ENCODE assay signal across 8 cellular contexts in the genomic region with DNA sequence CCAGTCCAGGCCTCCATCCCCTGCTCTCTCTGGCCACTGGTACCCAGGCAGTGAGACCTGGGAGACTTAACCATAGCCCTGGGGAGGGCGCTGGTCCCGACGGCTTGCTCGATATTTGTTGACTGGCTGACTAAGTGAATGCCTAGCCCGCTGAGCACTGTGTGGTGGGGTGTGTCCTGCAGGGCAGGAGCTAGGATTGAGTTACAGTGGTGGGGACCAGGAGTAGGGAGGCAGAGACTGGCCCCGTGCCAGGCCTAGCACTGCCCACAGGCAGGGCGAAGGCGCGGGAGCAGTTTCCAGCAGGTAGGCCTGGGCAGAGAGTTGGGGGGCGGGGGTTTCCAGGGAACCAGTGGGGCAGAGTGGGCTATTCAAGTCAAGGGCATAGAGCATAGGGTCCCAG. TPM values are rescaled to one million over a fixed set of nuclear protein-coding genes. Genes with fewer than 3 reads are reported as not detected.
A peak's percentile ranks its signal among the peaks of the same experiment; 100 is the strongest.
DNase-seq lines count a peak whose midpoint lies in the region; ATAC-seq and TF ChIP-seq lines count a peak whose summit lies in the region.

A gene (plus strand): TSS at position 260 of the 400 bp plus-strand sequence. CDS start 2,887 bp downstream, outside the sequence.

- H3K27me3 Mint-ChIP-seq in activated CD4-positive, alpha-beta memory T cell treated with anti-CD3 and anti-CD28 coated beads for 36 hours, result no peaks in the 10 kb centered on the region
- H3K27me3 Mint-ChIP-seq in stimulated activated naive B cell treated with anti-CD40 and anti-IgM and Interleukin-4, amounts not matched to agents 10 μg/mL and 1 μg/mL and 100 μg/mL, for 72 hours, result no peaks in the 10 kb centered on the region

- CTCF ChIA-PET in activated CD4-positive, alpha-beta memory T cell treated with anti-CD3 and anti-CD28 coated beads for 36 hours (lab: Charles Lee), result no interaction called here

- H3K4me1 Mint-ChIP-seq in activated CD4-positive, alpha-beta memory T cell treated with anti-CD3 and anti-CD28 coated beads for 36 hours (ENCODE audit: low read depth), result peaks cover 21% of the 10 kb centered on the region
- peaks cover 14 to 23% of the 10 kb centered on the region in 2 donors for H3K4me1 Mint-ChIP-seq in stimulated activated naive B cell treated with anti-CD40 and anti-IgM and Interleukin-4, amounts not matched to agents 10 μg/mL and 1 μg/mL and 100 μg/mL, for 72 hours

- no peaks in the 10 kb centered on the region for H3K9me3 Mint-ChIP-seq in activated CD4-positive, alpha-beta memory T cell treated with anti-CD3 and anti-CD28 coated beads for 36 hours
- no peaks in the 10 kb centered on the region for H3K9me3 Mint-ChIP-seq in stimulated activated naive B cell treated with anti-CD40 and anti-IgM and Interleukin-4, amounts not matched to agents 10 μg/mL and 1 μg/mL and 100 μg/mL, for 72 hours

- TF ChIP-seq CTCF in omental fat pad (IDR thresholded peaks at IDR 0.05), result no peak

- peaks cover 1% of the 10 kb centered on the region for H3K36me3 Mint-ChIP-seq in activated CD4-positive, alpha-beta memory T cell treated with anti-CD3 and anti-CD28 coated beads for 36 hours
- H3K36me3 Mint-ChIP-seq in stimulated activated naive B cell treated with anti-CD40 and anti-IgM and Interleukin-4, amounts not matched to agents 10 μg/mL and 1 μg/mL and 100 μg/mL, for 72 hours, result peaks cover under 1 to 2% of the 10 kb centered on the region in 2 donors

- POLR2A ChIA-PET in activated CD4-positive, alpha-beta memory T cell treated with anti-CD3 and anti-CD28 coated beads for 36 hours (lab: Charles Lee), result no interaction called here

- no peak for DNase-seq in T-helper 1 cell
- DNase-seq in activated CD4-positive, alpha-beta memory T cell treated with anti-CD3 and anti-CD28 coated beads for 36 hours, result peak; percentile 6
- DNase-seq in kidney glomerular epithelial cell (lab: John Stamatoyannopoulos, UW), result peak; percentile 9
- no peak for DNase-seq in stimulated activated naive B cell treated with anti-CD40 and anti-IgM and Interleukin-4, amounts not matched to agents 10 μg/mL and 1 μg/mL and 100 μg/mL, for 72 hours
- DNase-seq in stimulated activated CD4-positive, alpha-beta T cell treated with anti-CD3 and anti-CD28 coated beads, Interleukin-4, amount 100 ng/mL, for 24 hours, result no peak
- DNase-seq in omental fat pad (ENCODE audit: low spot score), result no peak

- no peak within 1 kb of the TSS for H3K27ac Mint-ChIP-seq in activated CD4-positive, alpha-beta memory T cell treated with anti-CD3 and anti-CD28 coated beads for 36 hours
- peak within 1 kb of the TSS; percentile 47 for H3K27ac Mint-ChIP-seq in stimulated activated naive B cell treated with anti-CD40 and anti-IgM and Interleukin-4, amounts not matched to agents 10 μg/mL and 1 μg/mL and 100 μg/mL, for 72 hours

- ATAC-seq in stimulated activated naive B cell treated with anti-CD40 and anti-IgM and Interleukin-4, amounts not matched to agents 10 μg/mL and 1 μg/mL and 100 μg/mL, for 72 hours (replicated peaks), result no peak
- no peak for ATAC-seq in omental fat pad (ENCODE audit: low FRiP score)
- no peak for ATAC-seq in GM19324 (IDR thresholded peaks at IDR 0.05; ENCODE audit: low FRiP score, unreplicated experiment)

- H3K4me3 Mint-ChIP-seq in activated CD4-positive, alpha-beta memory T cell treated with anti-CD3 and anti-CD28 coated beads for 36 hours, result no peak within 1 kb of the TSS
- H3K4me3 Mint-ChIP-seq in stimulated activated naive B cell treated with anti-CD40 and anti-IgM and Interleukin-4, amounts not matched to agents 10 μg/mL and 1 μg/mL and 100 μg/mL, for 72 hours, result no peak within 1 kb of the TSS

- intact Hi-C loops in T-helper 1 cell treated with Interleukin-12 subunit alpha and Interleukin-12 subunit beta and Interleukin-4 antibody, amounts not matched to agents 30 ng/mL and 1 ng/mL, for 36 hours (cut with micrococcal nuclease), result no loop called here
- intact Hi-C loops in activated CD4-positive, alpha-beta memory T cell treated with anti-CD3 and anti-CD28 coated beads for 36 hours (cut with micrococcal nuclease), result no loop called here

RNA-seq across cellular contexts. Expression of the gene that starts here (rescaled TPM):
- total RNA-seq in T-helper 1 cell treated with Interleukin-12 subunit alpha and Interleukin-12 subunit beta and Interleukin-4 antibody, amounts not matched to agents 30 ng/mL and 1 ng/mL, for 36 hours, result 18.4 and 21.1 TPM in 2 replicates
- total RNA-seq in activated CD4-positive, alpha-beta memory T cell treated with anti-CD3 and anti-CD28 coated beads for 36 hours, result 10 to 100 TPM in 1 of 2 experiments, 1 to 10 TPM in 1; 9.9 to 11.3 TPM
- 10 to 100 TPM in 1 of 4 donors, 1 to 10 TPM in 3; 4.4 to 15.0 (median 5.6) TPM for total RNA-seq in omental fat pad

Comparison
In these comparisons a context has a peak if more than half of its experiments do, and no peak if none do; other contexts are left out.
1. DNase-seq: peak in activated CD4-positive, alpha-beta memory T cell treated with anti-CD3 and anti-CD28 coated beads for 36 hours (single experiment) and kidney glomerular epithelial cell (single experiment); none in T-helper 1 cell (0 of 5), stimulated activated naive B cell treated with anti-CD40 and anti-IgM and Interleukin-4, amounts not matched to agents 10 μg/mL and 1 μg/mL and 100 μg/mL, for 72 hours (single experiment), stimulated activated CD4-positive, alpha-beta T cell treated with anti-CD3 and anti-CD28 coated beads, Interleukin-4, amount 100 ng/mL, for 24 hours (single experiment) and omental fat pad (single experiment).